ENCODE assay signal across 10 cellular contexts in genomic region chr4:146957252-146957651, GRCh38. TPM values are rescaled to one million over a fixed set of nuclear protein-coding genes. Genes with fewer than 3 reads are reported as not detected.
DNase-seq lines count a peak whose midpoint lies in the region; ATAC-seq, FAIRE-seq and TF ChIP-seq lines count a peak whose summit lies in the region.
"Had no signal": no experiment of that assay in that cellular context is flagged by ENCODE, and none has a peak within 500 bp of the region (broad histone marks: within the 10 kb centered on the region; RNA-seq: fewer than 3 reads in every experiment).

No MANE protein-coding gene starts in this region.

- H3K27ac Mint-ChIP-seq in GM23338, result no peak overlapping the region
- H3K27ac Mint-ChIP-seq: activated naive CD8-positive, alpha-beta T cell treated with anti-CD3 and anti-CD28 coated beads, Interleukin-2, amount 50 U/mL, for 24 hours; immature natural killer cell had no signal

- H3K4me3 ChIP-seq in GM12865 (ENCODE audit: low read depth, low read length) (no peak overlapping the region), epithelial cell of proximal tubule (ENCODE audit: low read depth, low read length) (no peak overlapping the region), GM23338 (no peak overlapping the region)

- FAIRE-seq in RCC 7860 (lab: Jason Lieb, UNC) (peak; percentile 77), H54 (lab: Jason Lieb, UNC) (no peak)

- H3K79me2 ChIP-seq in GM23338 (replicated peaks; ENCODE audit: insufficient read depth), result no peaks in the 10 kb centered on the region

- H3K36me3 ChIP-seq in GM23338 (ENCODE audit: insufficient read depth), result no peaks in the 10 kb centered on the region

- H3K4me2 ChIP-seq in GM23338, result no peak overlapping the region

- TF ChIP-seq CTCF in GM12865 (IDR thresholded peaks at IDR 0.05; ENCODE audit: insufficient read depth, low read depth, low read length, missing control alignments) (no peak), epithelial cell of proximal tubule (conservative IDR thresholded peaks at IDR 0.05; ENCODE audit: low read depth, low read length) (no peak), GM23338 (conservative IDR thresholded peaks at IDR 0.05; ENCODE audit: low read depth in 2 of 2) (no peak)

- H3K4me3 Mint-ChIP-seq in GM23338, result no peak overlapping the region
- H3K4me3 Mint-ChIP-seq: activated naive CD8-positive, alpha-beta T cell treated with anti-CD3 and anti-CD28 coated beads, Interleukin-2, amount 50 U/mL, for 24 hours; immature natural killer cell had no signal

- H3K27ac ChIP-seq in GM23338 (ENCODE audit: low read depth), result no peak overlapping the region

- no peak for ATAC-seq in GM23338
- no peak for ATAC-seq in HG03139 (IDR thresholded peaks at IDR 0.05; ENCODE audit: unreplicated experiment)
- ATAC-seq: activated naive CD8-positive, alpha-beta T cell treated with anti-CD3 and anti-CD28 coated beads, Interleukin-2, amount 50 U/mL, for 24 hours had no signal

- no peaks in the 10 kb centered on the region for H3F3A ChIP-seq in GM23338 (replicated peaks; ENCODE audit: low read depth)

- H3K9me2 ChIP-seq in GM23338 (ENCODE audit: insufficient read depth), result no peaks in the 10 kb centered on the region; the same call in 1 of the 2 replicates

- no peak overlapping the region for H2AFZ ChIP-seq in GM23338

- H3K36me3 Mint-ChIP-seq in GM23338 (ENCODE audit: low read depth), result no peaks in the 10 kb centered on the region
- H3K36me3 Mint-ChIP-seq: immature natural killer cell had no signal

- H3K4me1 ChIP-seq in GM23338 (ENCODE audit: insufficient read depth), result no peaks in the 10 kb centered on the region

- no peaks in the 10 kb centered on the region for H4K20me1 ChIP-seq in GM23338 (replicated peaks; ENCODE audit: insufficient read depth)

- H3K9me3 Mint-ChIP-seq in GM23338, result no peaks in the 10 kb centered on the region
- H3K9me3 Mint-ChIP-seq: activated naive CD8-positive, alpha-beta T cell treated with anti-CD3 and anti-CD28 coated beads, Interleukin-2, amount 50 U/mL, for 24 hours; immature natural killer cell had no signal

- DNase-seq in GM12865 (ENCODE audit: low read depth) (peak; percentile 24), RCC 7860 (ENCODE audit: low spot score) (peak; percentile 88), epithelial cell of proximal tubule (ENCODE audit: low read depth) (peak; percentile 82), smooth muscle cell of the brain vasculature (ENCODE audit: low read depth, low spot score) (peak; percentile 23), GM23338 (ENCODE audit: low spot score) (no peak), H54 (ENCODE audit: insufficient read length, low spot score) (no peak)
- DNase-seq: activated naive CD8-positive, alpha-beta T cell treated with anti-CD3 and anti-CD28 coated beads, Interleukin-2, amount 50 U/mL, for 24 hours; immature natural killer cell; substantia nigra had no signal

- no peak for TF ChIP-seq POLR2A in H54 (IDR thresholded peaks at IDR 0.05; ENCODE audit: low read depth, low read length)

- H3K27me3 ChIP-seq in GM23338 (ENCODE audit: insufficient read depth), result no peaks in the 10 kb centered on the region

- no peaks in the 10 kb centered on the region for H3K4me1 Mint-ChIP-seq in GM23338
- H3K4me1 Mint-ChIP-seq: activated naive CD8-positive, alpha-beta T cell treated with anti-CD3 and anti-CD28 coated beads, Interleukin-2, amount 50 U/mL, for 24 hours; immature natural killer cell had no signal

- H3K27me3 Mint-ChIP-seq in GM23338 (ENCODE audit: insufficient read depth, low read depth, poor library complexity), result no peaks in the 10 kb centered on the region

TF ChIP-seq in GM23338, 12 proteins besides CTCF, POLR2A, EP300 and RAD21 (continues in another document):
- no peak for TF ChIP-seq CREB1 (CRISPR knock-in tag; IDR thresholded peaks at IDR 0.05; ENCODE audit: low read depth)
- TF ChIP-seq EZH2 (IDR thresholded peaks at IDR 0.05; ENCODE audit: low read depth, unreplicated experiment), result no peak
- TF ChIP-seq ETS1 (IDR thresholded peaks at IDR 0.05), result no peak
- no peak for TF ChIP-seq JUNB (IDR thresholded peaks at IDR 0.05; ENCODE audit: unreplicated experiment)
- TF ChIP-seq POLR2AphosphoS5 (IDR thresholded peaks at IDR 0.05; ENCODE audit: low read depth), result no peak
- no peak for TF ChIP-seq ZNF331 (CRISPR knock-in tag; IDR thresholded peaks at IDR 0.05; ENCODE audit: low read depth)
- no peak for TF ChIP-seq ZNF462 (CRISPR knock-in tag; IDR thresholded peaks at IDR 0.05)
- no peak for TF ChIP-seq NANOG (IDR thresholded peaks at IDR 0.05; ENCODE audit: borderline replicate concordance)
- TF ChIP-seq STAT1 (IDR thresholded peaks at IDR 0.05; ENCODE audit: unreplicated experiment), result no peak
- TF ChIP-seq EZH2phosphoT487 (IDR thresholded peaks at IDR 0.05; ENCODE audit: unreplicated experiment), result no peak

RNA-seq across cellular contexts. Expression of gene TTC29, which starts 11.6 kb away (rescaled TPM):
- 2.5 TPM in 1 of 2 replicates, not detected in the other for total RNA-seq in epithelial cell of proximal tubule
- total RNA-seq in GM23338 (2014; rRNA removed; shearing (Covaris generic)), result 0.12 and 0.52 TPM in 2 replicates
- polyA plus RNA-seq in GM23338 (2016; fragmentation: Nextera tagmentation; extraction: Ambion mirVana), result 0.59 and 0.60 TPM in 2 replicates
- polyA plus RNA-seq: immature natural killer cell had no signal

Comparison
In these comparisons a context has a peak if more than half of its experiments do, and no peak if none do; other contexts are left out.
1. DNase-seq: peak in GM12865 (single experiment), RCC 7860 (single experiment), epithelial cell of proximal tubule (single experiment) and smooth muscle cell of the brain vasculature (single experiment); none in GM23338 (single experiment) and H54 (single experiment).